In genomic region chr3:194928183-194928736, GRCh38 we compare ENCODE assay signal across 1 cellular context.
TF ChIP-seq lines count a peak whose summit lies in the region.

No MANE protein-coding gene starts in this region.

TF ChIP-seq in SK-N-SH, 30 proteins besides CTCF, POLR2A, EP300 and RAD21 (continued from another document):
- no peak for TF ChIP-seq FOXJ3 (CRISPR knock-in tag; IDR thresholded peaks at IDR 0.05)
- no peak for TF ChIP-seq PBX3 (IDR thresholded peaks at IDR 0.05)
- TF ChIP-seq SIN3A (IDR thresholded peaks at IDR 0.05; ENCODE audit: borderline replicate concordance, low read depth, low read length) = no peak
- TF ChIP-seq, protein P1, sequence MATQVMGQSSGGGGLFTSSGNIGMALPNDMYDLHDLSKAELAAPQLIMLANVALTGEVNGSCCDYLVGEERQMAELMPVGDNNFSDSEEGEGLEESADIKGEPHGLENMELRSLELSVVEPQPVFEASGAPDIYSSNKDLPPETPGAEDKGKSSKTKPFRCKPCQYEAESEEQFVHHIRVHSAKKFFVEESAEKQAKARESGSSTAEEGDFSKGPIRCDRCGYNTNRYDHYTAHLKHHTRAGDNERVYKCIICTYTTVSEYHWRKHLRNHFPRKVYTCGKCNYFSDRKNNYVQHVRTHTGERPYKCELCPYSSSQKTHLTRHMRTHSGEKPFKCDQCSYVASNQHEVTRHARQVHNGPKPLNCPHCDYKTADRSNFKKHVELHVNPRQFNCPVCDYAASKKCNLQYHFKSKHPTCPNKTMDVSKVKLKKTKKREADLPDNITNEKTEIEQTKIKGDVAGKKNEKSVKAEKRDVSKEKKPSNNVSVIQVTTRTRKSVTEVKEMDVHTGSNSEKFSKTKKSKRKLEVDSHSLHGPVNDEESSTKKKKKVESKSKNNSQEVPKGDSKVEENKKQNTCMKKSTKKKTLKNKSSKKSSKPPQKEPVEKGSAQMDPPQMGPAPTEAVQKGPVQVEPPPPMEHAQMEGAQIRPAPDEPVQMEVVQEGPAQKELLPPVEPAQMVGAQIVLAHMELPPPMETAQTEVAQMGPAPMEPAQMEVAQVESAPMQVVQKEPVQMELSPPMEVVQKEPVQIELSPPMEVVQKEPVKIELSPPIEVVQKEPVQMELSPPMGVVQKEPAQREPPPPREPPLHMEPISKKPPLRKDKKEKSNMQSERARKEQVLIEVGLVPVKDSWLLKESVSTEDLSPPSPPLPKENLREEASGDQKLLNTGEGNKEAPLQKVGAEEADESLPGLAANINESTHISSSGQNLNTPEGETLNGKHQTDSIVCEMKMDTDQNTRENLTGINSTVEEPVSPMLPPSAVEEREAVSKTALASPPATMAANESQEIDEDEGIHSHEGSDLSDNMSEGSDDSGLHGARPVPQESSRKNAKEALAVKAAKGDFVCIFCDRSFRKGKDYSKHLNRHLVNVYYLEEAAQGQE (IDR thresholded peaks at IDR 0.05; ENCODE audit: low read depth, low read length) = no peak
- no peak for TF ChIP-seq SMC3 (IDR thresholded peaks at IDR 0.05; ENCODE audit: low read depth, low read length)
- no peak for TF ChIP-seq FOSL2 (IDR thresholded peaks at IDR 0.05; ENCODE audit: borderline replicate concordance, low read depth)
- no peak for TF ChIP-seq ELF1 (IDR thresholded peaks at IDR 0.05)
